ENCODE assay signal across 8 cellular contexts in genomic region chr2:229921101-229921891, GRCh38. TPM values are rescaled to one million over a fixed set of nuclear protein-coding genes. Genes with fewer than 3 reads are reported as not detected.
DNase-seq lines count a peak whose midpoint lies in the region; TF ChIP-seq lines count a peak whose summit lies in the region.

No MANE protein-coding gene starts in this region.

- peak overlapping the region; percentile 92 for H3K27ac ChIP-seq in HEK293 (ENCODE audit: extremely low read depth, low read depth, low read length)
- peak overlapping the region; percentile 93 for H3K27ac ChIP-seq in smooth muscle cell (ENCODE audit: low read depth)

- no peaks in the 10 kb centered on the region for H3K4me1 ChIP-seq in HEK293 (ENCODE audit: control insufficient read depth, insufficient read depth, low read length)
- peaks cover 11% of the 10 kb centered on the region for H3K4me1 ChIP-seq in smooth muscle cell (ENCODE audit: low read depth)

- peaks cover 45% of the 10 kb centered on the region for H4K20me1 ChIP-seq in smooth muscle cell (ENCODE audit: low read depth)

- POLR2A ChIA-PET in HEK293 (lab: Yijun Ruan, JAX) = interaction anchor here (0.6 to 1.9 kb wide), 12 partner anchors 8 to 1793 kb away, joined by 3 to 17 read pairs (median 4); no protein-coding TSS in a partner anchor

- peaks cover 4 to 8% (median 7%) of the 10 kb centered on the region in 3 donors for H3K36me3 Mint-ChIP-seq in immature natural killer cell

- H3K36me3 ChIP-seq in HEK293 (ENCODE audit: control insufficient read depth in 2 of 2, insufficient read depth in 1 of 2, low read length in 2 of 2) (peaks cover 8 to 19% of the 10 kb centered on the region in 2 experiments; a peak in 2 of 3 replicates), smooth muscle cell (ENCODE audit: low read depth) (no peaks in the 10 kb centered on the region)

- peak overlapping the region; percentile 93 for H3K9ac ChIP-seq in smooth muscle cell (ENCODE audit: low read depth)

- H3K27ac Mint-ChIP-seq in immature natural killer cell = peak overlapping the region; percentile 93 to 100 (median 96)

- peak overlapping the region; percentile 95 to 100 (median 98) for H3K4me3 Mint-ChIP-seq in immature natural killer cell

- H3K27me3 ChIP-seq in smooth muscle cell (ENCODE audit: low read depth) = no peaks in the 10 kb centered on the region

- 1% methylated on average over 46 of the region's 60 CpGs for WGBS in smooth muscle cell (ENCODE audit: low lambda C conversion rate)

- no peaks in the 10 kb centered on the region for H3K9me3 ChIP-seq in HEK293 (ENCODE audit: control insufficient read depth, insufficient read depth, low read depth, low read length)
- H3K9me3 ChIP-seq in smooth muscle cell (replicated peaks; ENCODE audit: low read depth) = no peaks in the 10 kb centered on the region

- H3K4me2 ChIP-seq in smooth muscle cell = peak overlapping the region; percentile 92

- peaks cover 9 to 29% (median 24%) of the 10 kb centered on the region in 3 donors for H3K27me3 Mint-ChIP-seq in immature natural killer cell (ENCODE audit: low read depth in 3 of 3)

- DNase-seq in NAMALWA (ENCODE audit: low spot score) = peak; percentile 39
- peak; percentile 87 for DNase-seq in UCSD-AML1 (lab: John Stamatoyannopoulos, UW; ENCODE audit: unreplicated experiment)
- peak; percentile 36 to 75 for DNase-seq in T47D (ENCODE audit: low read depth in 1 of 2, low spot score in 1 of 2)
- DNase-seq in immature natural killer cell = peak; percentile 69 to 73 (median 73)
- DNase-seq in smooth muscle cell (lab: John Stamatoyannopoulos, UW; ENCODE audit: unreplicated experiment) = peak; percentile 52
- DNase-seq in OCI-M2 (lab: John Stamatoyannopoulos, UW; ENCODE audit: unreplicated experiment) = no peak

- peaks cover 45 to 60% of the 10 kb centered on the region in 2 donors for H3K4me1 Mint-ChIP-seq in immature natural killer cell

- TF ChIP-seq CTCF in GM12875 (IDR thresholded peaks at IDR 0.05; ENCODE audit: borderline replicate concordance, insufficient read depth, low read depth, low read length) (no peak), HEK293 (tag by site-specific recombination; IDR thresholded peaks at IDR 0.05) (no peak), smooth muscle cell (IDR thresholded peaks at IDR 0.05; ENCODE audit: borderline replicate concordance, insufficient read depth, poor library complexity, severe bottlenecking) (no peak)

- no peaks in the 10 kb centered on the region for H3K9me3 Mint-ChIP-seq in immature natural killer cell

- in situ Hi-C loops in T47D (cut with HindIII; ENCODE audit: low pct_unique_long_range_greater_than_20kb, low sequenced_read_pairs) = no loop called here

- H3K79me2 ChIP-seq in smooth muscle cell (ENCODE audit: low read depth) = peaks cover 77% of the 10 kb centered on the region

- peak overlapping the region; percentile 77 for H3K4me3 ChIP-seq in GM12875 (ENCODE audit: low read depth, low read length)
- H3K4me3 ChIP-seq in HEK293 (ENCODE audit: low read depth, low read length) = peak overlapping the region; percentile 95
- peak overlapping the region; percentile 97 for H3K4me3 ChIP-seq in smooth muscle cell

- CTCF ChIA-PET in HEK293 (lab: Yijun Ruan, JAX) = interaction anchor here (0.5 to 1.8 kb wide), 2 partner anchors 9 to 17 kb away, joined by 5 to 7 read pairs; no protein-coding TSS in a partner anchor

- H2AFZ ChIP-seq in smooth muscle cell (ENCODE audit: low read depth) = peak overlapping the region; percentile 46

- no peaks in the 10 kb centered on the region for H3F3A ChIP-seq in smooth muscle cell (ENCODE audit: low read depth)

TF ChIP-seq in HEK293, 187 proteins besides CTCF, POLR2A, EP300 and RAD21 (continues in another document):
- TF ChIP-seq ZSCAN4 (tag by site-specific recombination; IDR thresholded peaks at IDR 0.05) (no peak), SP7 (tag by site-specific recombination; IDR thresholded peaks at IDR 0.05) (0 out of 2 replicates have a peak, but pooled peaks have one; percentile 23), GLIS1 (tag by site-specific recombination; IDR thresholded peaks at IDR 0.05) (peak; percentile 42; the same call in 1 of the 2 replicates), ZXDB (tag by site-specific recombination; IDR thresholded peaks at IDR 0.05) (peak; percentile 89), ZNF398 (tag by site-specific recombination; IDR thresholded peaks at IDR 0.05) (peak; percentile 56), ZNF19 (tag by site-specific recombination; IDR thresholded peaks at IDR 0.05; ENCODE audit: low read depth) (no peak), ZNF433 (tag by site-specific recombination; IDR thresholded peaks at IDR 0.05; ENCODE audit: low read depth) (no peak), ZBTB1 (tag by site-specific recombination; IDR thresholded peaks at IDR 0.05) (no peak), SCRT2 (tag by site-specific recombination; IDR thresholded peaks at IDR 0.05) (peak; percentile 53), INSM2 (tag by site-specific recombination; IDR thresholded peaks at IDR 0.05) (no peak), REST (tag by site-specific recombination; IDR thresholded peaks at IDR 0.05) (no peak), ZNF37A (tag by site-specific recombination; IDR thresholded peaks at IDR 0.05) (no peak)

RNA-seq across cellular contexts. Expression of gene TRIP12, which starts 0.5 kb away (rescaled TPM):
- polyA plus RNA-seq in immature natural killer cell (10 to 100 TPM; 13.5 to 69.4 (median 26.0) TPM), smooth muscle cell (30.2 and 45.5 TPM in 2 replicates)
- total RNA-seq in smooth muscle cell = 103 and 149 TPM in 2 replicates

RNA-seq across cellular contexts. Expression of gene FBXO36, which starts 1.0 kb away (rescaled TPM):
- polyA plus RNA-seq in immature natural killer cell = 1 to 10 TPM in 2 of 3 donors, under 1 TPM in 1; 0.41 to 3.7 (median 1.3) TPM
- 8.8 and 13.8 TPM in 2 replicates for total RNA-seq in smooth muscle cell
- 5.4 and 9.3 TPM in 2 replicates for polyA plus RNA-seq in smooth muscle cell
